ENCODE assay signal across 8 cellular contexts in the genomic region with DNA sequence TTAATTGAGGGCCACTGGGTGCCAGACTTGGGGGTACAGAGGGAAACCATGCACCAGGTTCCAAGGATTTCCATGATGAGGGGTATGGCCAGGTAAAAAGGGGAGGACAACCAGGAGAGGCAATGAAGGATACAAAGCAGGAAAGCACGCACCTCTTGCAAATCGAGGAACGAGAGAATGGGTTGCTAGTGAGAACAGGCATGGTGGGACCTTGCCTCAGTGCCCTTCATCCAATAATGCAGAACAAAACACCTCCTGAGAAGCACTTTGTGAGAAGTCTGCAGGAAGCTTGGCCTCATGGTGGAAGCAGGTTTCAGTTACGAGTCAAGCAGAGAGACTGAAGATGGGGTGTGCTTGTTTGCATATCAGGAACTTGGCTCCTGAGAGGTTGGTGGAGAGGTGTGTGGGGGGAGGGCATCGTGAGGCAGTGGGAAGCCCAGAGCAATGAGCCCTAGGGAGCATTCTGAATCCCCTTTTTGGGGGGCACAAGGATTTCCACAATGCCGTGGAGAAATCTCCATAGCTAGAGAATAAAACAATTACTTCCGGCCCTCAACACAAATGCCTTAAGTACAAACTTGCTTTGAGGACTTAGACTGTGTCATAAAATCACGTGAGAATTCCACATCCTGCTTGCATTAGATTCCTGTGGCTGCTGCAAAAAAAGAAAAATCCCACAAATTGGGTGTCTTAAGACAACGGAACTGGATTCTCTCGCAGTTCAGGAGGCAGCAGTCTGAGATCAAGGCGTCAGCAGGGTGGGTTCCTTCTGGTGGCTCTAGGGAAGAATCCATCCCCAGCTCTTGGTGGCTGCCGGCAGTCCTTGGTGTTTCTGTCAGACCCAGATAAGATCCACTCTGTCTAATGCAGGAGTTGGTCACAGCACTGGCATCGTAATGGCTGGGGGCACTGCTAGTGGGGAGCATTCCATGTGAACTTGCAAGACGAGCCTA. TPM values are rescaled to one million over a fixed set of nuclear protein-coding genes. Genes with fewer than 3 reads are reported as not detected.
DNase-seq lines count a peak whose midpoint lies in the region; ATAC-seq and TF ChIP-seq lines count a peak whose summit lies in the region.

No MANE protein-coding gene starts in this region.

- H3K4me1 ChIP-seq in gastrocnemius medialis: no peaks in the 10 kb centered on the region

- no peak for TF ChIP-seq CTCF in gastrocnemius medialis (IDR thresholded peaks at IDR 0.05 in 4 of 5, conservative IDR thresholded peaks at IDR 0.05 in 1 of 5)

- H3K9me3 ChIP-seq in gastrocnemius medialis: no peaks in the 10 kb centered on the region

- H3K9me3 Mint-ChIP-seq in activated CD4-positive, alpha-beta T cell treated with anti-CD3 and anti-CD28 coated beads for 36 hours (ENCODE audit: low read depth): no peaks in the 10 kb centered on the region

- peaks cover 0 to 5% (median 0%) of the 10 kb centered on the region in 3 donors for H3K27me3 ChIP-seq in gastrocnemius medialis

- no peaks in the 10 kb centered on the region for H3K27me3 Mint-ChIP-seq in activated CD4-positive, alpha-beta T cell treated with anti-CD3 and anti-CD28 coated beads for 36 hours

- H3K27ac ChIP-seq in gastrocnemius medialis: no peak overlapping the region

- H3K4me3 ChIP-seq in gastrocnemius medialis: no peak overlapping the region

- no peak for ATAC-seq in activated CD4-positive, alpha-beta T cell treated with anti-CD3 and anti-CD28 coated beads for 36 hours
- ATAC-seq in GM21526 (IDR thresholded peaks at IDR 0.05; ENCODE audit: low FRiP score, unreplicated experiment): no peak
- no peak for ATAC-seq in GM18861 (IDR thresholded peaks at IDR 0.05; ENCODE audit: unreplicated experiment)
- ATAC-seq in gastrocnemius medialis: no peak

- no peaks in the 10 kb centered on the region for H3K36me3 Mint-ChIP-seq in activated CD4-positive, alpha-beta T cell treated with anti-CD3 and anti-CD28 coated beads for 36 hours (ENCODE audit: low read depth)

- peak; percentile 7 for DNase-seq in activated CD4-positive, alpha-beta T cell treated with anti-CD3 and anti-CD28 coated beads for 36 hours
- DNase-seq in activated CD4-positive, alpha-beta T cell treated with anti-CD3 and anti-CD28 coated beads for 48 hours: no peak
- DNase-seq in SW480 (ENCODE audit: low spot score) (peak; percentile 94), glomerular endothelial cell (ENCODE audit: extremely low read depth, low read depth, low spot score) (peak; percentile 5), smooth muscle cell of the brain vasculature (ENCODE audit: low read depth, low spot score) (peak; percentile 31), gastrocnemius medialis (no peak)

- TF ChIP-seq POLR2A in gastrocnemius medialis (IDR thresholded peaks at IDR 0.05): no peak

- H3K36me3 ChIP-seq in gastrocnemius medialis: no peaks in the 10 kb centered on the region

- peaks cover 22% of the 10 kb centered on the region for H3K4me1 Mint-ChIP-seq in activated CD4-positive, alpha-beta T cell treated with anti-CD3 and anti-CD28 coated beads for 36 hours

- H3K27ac Mint-ChIP-seq in activated CD4-positive, alpha-beta T cell treated with anti-CD3 and anti-CD28 coated beads for 36 hours: peak overlapping the region; percentile 65

- H3K4me3 Mint-ChIP-seq in activated CD4-positive, alpha-beta T cell treated with anti-CD3 and anti-CD28 coated beads for 36 hours: peak overlapping the region; percentile 47

- POLR2A ChIA-PET in activated CD4-positive, alpha-beta T cell treated with anti-CD3 and anti-CD28 coated beads for 36 hours (lab: Charles Lee): no interaction called here

- in situ Hi-C loops in gastrocnemius medialis (cut with MboI; ENCODE audit: low sequenced_read_pairs in 4 of 4): loop anchor here in 2 of 4 donors (25.0 kb wide), 1 partner anchor 349 kb away; no protein-coding TSS in a partner anchor

- intact Hi-C loops in activated CD4-positive, alpha-beta T cell treated with anti-CD3 and anti-CD28 coated beads for 36 hours (cut with DNase I, micrococcal nuclease): no loop called here
- intact Hi-C loops in gastrocnemius medialis (cut with DNase I; ENCODE audit: low total_unique reads): no loop called here

- CTCF ChIA-PET in activated CD4-positive, alpha-beta T cell treated with anti-CD3 and anti-CD28 coated beads for 36 hours (lab: Charles Lee): interaction anchor here (0.8 kb wide), 1 partner anchor 11 kb away, joined by 3 read pairs; no protein-coding TSS in a partner anchor

RNA-seq across cellular contexts. Expression of a gene that starts 54.9 kb away (rescaled TPM):
- under 1 TPM; 0.25 to 0.50 TPM for total RNA-seq in activated CD4-positive, alpha-beta T cell treated with anti-CD3 and anti-CD28 coated beads for 36 hours
- 364 and 408 TPM in 2 replicates for total RNA-seq in glomerular endothelial cell
- 10 to 100 TPM in 1 of 4 donors, 1 to 10 TPM in 3; 7.5 to 17.5 (median 9.3) TPM for total RNA-seq in gastrocnemius medialis

Comparison
In these comparisons a context has a peak if more than half of its experiments do, and no peak if none do; other contexts are left out.
1. DNase-seq: peak in activated CD4-positive, alpha-beta T cell treated with anti-CD3 and anti-CD28 coated beads for 36 hours (single experiment), SW480 (single experiment), glomerular endothelial cell (single experiment) and smooth muscle cell of the brain vasculature (single experiment); none in activated CD4-positive, alpha-beta T cell treated with anti-CD3 and anti-CD28 coated beads for 48 hours (single experiment) and gastrocnemius medialis (0 of 2).
2. RNA of a gene that starts 54.9 kb away (total RNA-seq): 364 to 408 TPM in glomerular endothelial cell; 7.5 to 17.5 TPM in gastrocnemius medialis and 0.25 to 0.50 TPM in activated CD4-positive, alpha-beta T cell treated with anti-CD3 and anti-CD28 coated beads for 36 hours; every median in the first group is over 10 times any median in the second.